In the genomic region with DNA sequence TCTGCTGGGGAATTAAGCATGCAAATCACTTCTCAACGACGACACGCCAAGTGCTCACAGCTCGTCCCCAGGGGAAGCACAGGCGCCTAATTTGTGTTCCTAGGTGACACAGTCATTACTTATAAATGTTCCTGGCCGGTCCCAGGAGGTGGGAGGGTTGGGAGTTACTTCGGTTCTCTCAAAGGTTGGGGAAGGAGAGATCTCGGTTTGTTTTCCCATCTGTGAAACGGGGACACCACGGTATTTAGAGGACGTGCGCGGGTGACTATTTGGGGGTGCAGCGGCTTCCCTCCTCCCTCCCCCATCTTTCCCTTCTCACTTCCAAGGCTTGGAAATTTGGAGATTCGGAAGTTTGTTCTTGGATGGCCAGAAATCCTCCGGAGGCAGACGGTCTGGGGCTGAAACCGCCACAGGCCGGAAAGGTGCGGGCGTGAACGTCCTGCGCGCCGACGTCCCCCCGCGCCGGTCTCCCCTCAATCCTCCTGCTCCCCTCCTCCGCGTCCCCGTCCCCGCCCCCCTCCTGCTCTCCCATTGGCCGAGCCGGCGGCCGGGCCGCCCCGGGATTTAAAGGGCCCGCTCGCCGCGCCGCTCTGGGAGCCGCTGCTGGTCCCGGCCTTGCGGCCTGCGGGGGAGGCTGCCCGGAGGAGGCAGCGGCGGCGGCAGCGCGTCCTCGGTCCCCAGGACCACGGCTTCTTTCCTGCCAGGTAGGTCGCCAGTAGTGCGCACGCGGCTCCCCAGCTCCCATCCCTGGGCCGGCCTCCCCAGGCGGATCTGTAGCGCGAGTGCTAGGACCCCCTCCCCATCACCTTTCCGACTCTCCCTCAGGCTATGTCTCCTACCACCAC, we compare ENCODE assay signal across 9 cellular contexts. TPM values are rescaled to one million over a fixed set of nuclear protein-coding genes. Genes with fewer than 3 reads are reported as not detected.
DNase-seq lines count a peak whose midpoint lies in the region; ATAC-seq and TF ChIP-seq lines count a peak whose summit lies in the region.
"Had no signal": no experiment of that assay in that cellular context is flagged by ENCODE, and none has a peak within 500 bp of the region (broad histone marks: within the 10 kb centered on the region; RNA-seq: fewer than 3 reads in every experiment).

A gene (plus strand): TSS at position 593 of the 845 bp plus-strand sequence. CDS start 829 bp downstream, outside the sequence.

- no peak for TF ChIP-seq RAD21 in liver (IDR thresholded peaks at IDR 0.05)

- H3K4me3 ChIP-seq in colonic mucosa (peak within 1 kb of the TSS; percentile 51), liver (ENCODE audit: low read depth in 1 of 3, low read length in 3 of 3) (peak within 1 kb of the TSS; percentile 49 to 77 (median 76))

- peak; percentile 67 for ATAC-seq in HG02943 (IDR thresholded peaks at IDR 0.05; ENCODE audit: low read depth, unreplicated experiment)

- H3K36me3 ChIP-seq in colonic mucosa (no peaks in the 10 kb centered on the region), liver (ENCODE audit: control insufficient read depth in 4 of 4, insufficient read depth in 3 of 4, low read depth in 1 of 4, low read length in 3 of 4) (no peaks in the 10 kb centered on the region)

- WGBS in liver = under 1% methylated on average over 65 of the region's 65 CpGs

- peak within 1 kb of the TSS; percentile 92 for H3K4me3 Mint-ChIP-seq in activated CD4-positive, alpha-beta T cell treated with anti-CD3 and anti-CD28 coated beads, Interleukin-2, amount 10 ng/mL, durations not matched to agents 24 days and 14 days

- peak; percentile 87 for DNase-seq in DMS 273 (lab: John Stamatoyannopoulos, UW; ENCODE audit: unreplicated experiment)
- DNase-seq in DMS 273 treated with DMSO at 0.1 percent for 48 hours (lab: John Stamatoyannopoulos, UW) = no peak
- DNase-seq in NCI-H345 treated with DMSO at 0.1 percent for 48 hours (lab: John Stamatoyannopoulos, UW; ENCODE audit: unreplicated experiment) = peak; percentile 21
- DNase-seq in activated CD4-positive, alpha-beta T cell treated with anti-CD3 and anti-CD28 coated beads, Interleukin-2, amount 10 ng/mL, durations not matched to agents 24 days and 14 days = peak; percentile 93
- peak; percentile 84 for DNase-seq in colonic mucosa
- DNase-seq in stimulated activated CD4-positive, alpha-beta T cell treated with anti-CD3 and anti-CD28 coated beads, Interleukin-4, amount 100 ng/mL, for 24 hours = peak; percentile 79

- intact Hi-C loops in activated CD4-positive, alpha-beta T cell treated with anti-CD3 and anti-CD28 coated beads, Interleukin-2, amount 10 ng/mL, durations not matched to agents 24 days and 14 days (cut with micrococcal nuclease) = loop anchor here (1.0 to 2.0 kb wide), 2 partner anchors 13 to 32 kb away; a partner anchor contains a TSS
- intact Hi-C loops in colonic mucosa (cut with DNase I) = no loop called here

- peak within 1 kb of the TSS; percentile 91 for H3K27ac Mint-ChIP-seq in activated CD4-positive, alpha-beta T cell treated with anti-CD3 and anti-CD28 coated beads, Interleukin-2, amount 10 ng/mL, durations not matched to agents 24 days and 14 days

- H3K27me3 ChIP-seq in colonic mucosa (no peaks in the 10 kb centered on the region), liver (ENCODE audit: control insufficient read depth in 4 of 4, insufficient read depth in 4 of 4, low read length in 3 of 4) (no peaks in the 10 kb centered on the region)

- H3K9ac ChIP-seq in colonic mucosa (ENCODE audit: low read depth in 2 of 2, low read length in 2 of 2) (peak within 1 kb of the TSS; percentile 65 to 77), liver (ENCODE audit: low read depth in 1 of 2, low read length in 2 of 2) (peak within 1 kb of the TSS; percentile 58 to 65)

- no peaks in the 10 kb centered on the region for H3K4me1 ChIP-seq in colonic mucosa
- H3K4me1 ChIP-seq in liver (ENCODE audit: control insufficient read depth in 4 of 4, insufficient read depth in 4 of 4, low read length in 3 of 4) = peaks cover 0 to 14% (median 3%) of the 10 kb centered on the region in 4 donors

- TF ChIP-seq CTCF in colonic mucosa (IDR thresholded peaks at IDR 0.05) (no peak), liver (IDR thresholded peaks at IDR 0.05; ENCODE audit: low read depth, low read length, missing input control) (no peak)

- peaks cover 5% of the 10 kb centered on the region for H3K36me3 Mint-ChIP-seq in activated CD4-positive, alpha-beta T cell treated with anti-CD3 and anti-CD28 coated beads, Interleukin-2, amount 10 ng/mL, durations not matched to agents 24 days and 14 days (ENCODE audit: low read depth)

- peak within 1 kb of the TSS; percentile 36 for H3K27ac ChIP-seq in colonic mucosa
- peak within 1 kb of the TSS; percentile 18 to 19 for H3K27ac ChIP-seq in liver (ENCODE audit: low read depth in 1 of 2, low read length in 2 of 2)
- H3K27ac ChIP-seq: 22Rv1 had no signal

- no peaks in the 10 kb centered on the region for H3K9me3 Mint-ChIP-seq in activated CD4-positive, alpha-beta T cell treated with anti-CD3 and anti-CD28 coated beads, Interleukin-2, amount 10 ng/mL, durations not matched to agents 24 days and 14 days

- H3K4me1 Mint-ChIP-seq in activated CD4-positive, alpha-beta T cell treated with anti-CD3 and anti-CD28 coated beads, Interleukin-2, amount 10 ng/mL, durations not matched to agents 24 days and 14 days = peaks cover 19% of the 10 kb centered on the region

- H3K9me3 ChIP-seq in colonic mucosa (no peaks in the 10 kb centered on the region), liver (ENCODE audit: control insufficient read depth in 4 of 4, low read length in 3 of 4) (no peaks in the 10 kb centered on the region)

- peaks cover 3% of the 10 kb centered on the region for H3K27me3 Mint-ChIP-seq in activated CD4-positive, alpha-beta T cell treated with anti-CD3 and anti-CD28 coated beads, Interleukin-2, amount 10 ng/mL, durations not matched to agents 24 days and 14 days

TF ChIP-seq in liver, 16 proteins besides CTCF, POLR2A, EP300 and RAD21:
- TF ChIP-seq HNF4A (conservative IDR thresholded peaks at IDR 0.05) = no peak
- TF ChIP-seq GABPA (IDR thresholded peaks at IDR 0.05 in 1 of 2, conservative IDR thresholded peaks at IDR 0.05 in 1 of 2) = no peak
- no peak for TF ChIP-seq JUND (IDR thresholded peaks at IDR 0.05)

RNA-seq across cellular contexts. Expression of the gene that starts here (rescaled TPM):
- 11.5 and 12.9 TPM in 2 replicates for total RNA-seq in activated CD4-positive, alpha-beta T cell treated with anti-CD3 and anti-CD28 coated beads, Interleukin-2, amount 10 ng/mL, durations not matched to agents 24 days and 14 days
- total RNA-seq in colonic mucosa (1 to 10 TPM; 3.6 to 5.3 TPM), liver (1 to 10 TPM in 1 of 2 donors, under 1 TPM in 1; 0.70 to 2.8 TPM)
- polyA plus RNA-seq in liver = 1 to 10 TPM; 2.8 to 4.9 TPM
